In genomic region chr9:137188086-137188489, GRCh38 we compare ENCODE assay signal across 9 cellular contexts. TPM values are rescaled to one million over a fixed set of nuclear protein-coding genes. Genes with fewer than 3 reads are reported as not detected.
A peak's percentile ranks its signal among the peaks of the same experiment; 100 is the strongest.
DNase-seq lines count a peak whose midpoint lies in the region; TF ChIP-seq lines count a peak whose summit lies in the region.
"Had no signal": no experiment of that assay in that cellular context is flagged by ENCODE, and none has a peak within 500 bp of the region (broad histone marks: within the 10 kb centered on the region; RNA-seq: fewer than 3 reads in every experiment).

No MANE protein-coding gene starts in this region.

- TF ChIP-seq POLR2A in suprapubic skin (IDR thresholded peaks at IDR 0.05) = no peak

- H3K9ac ChIP-seq in adipocyte (ENCODE audit: low read length) = peak overlapping the region; percentile 99

- peaks cover 20% of the 10 kb centered on the region for H3K4me1 Mint-ChIP-seq in T-helper 1 cell treated with Interleukin-12 subunit alpha and Interleukin-12 subunit beta and Interleukin-4 antibody, amounts not matched to agents 30 μg/mL and 1 μg/mL, for 36 hours (ENCODE audit: low read depth)

- H3K4me3 ChIP-seq in adipocyte (ENCODE audit: low read length) (peak overlapping the region; percentile 99), kidney epithelial cell (ENCODE audit: low read depth, low read length) (peak overlapping the region; percentile 88), suprapubic skin (peak overlapping the region; percentile 94)

- H3K27me3 ChIP-seq in adipocyte (replicated peaks; ENCODE audit: control insufficient read depth, insufficient read depth, low read length) (no peaks in the 10 kb centered on the region), kidney epithelial cell (ENCODE audit: control insufficient read depth, insufficient read depth, low read length) (no peaks in the 10 kb centered on the region), suprapubic skin (no peaks in the 10 kb centered on the region)

- H3K4me1 ChIP-seq in adipocyte (ENCODE audit: control insufficient read depth, insufficient read depth, low read length) (peaks cover 31% of the 10 kb centered on the region), suprapubic skin (peaks cover 45% of the 10 kb centered on the region)

- whole genome bisulfite sequencing in suprapubic skin = 0% methylated on average over 17 of the region's 31 CpGs

- no peaks in the 10 kb centered on the region for H3K9me3 Mint-ChIP-seq in T-helper 1 cell treated with Interleukin-12 subunit alpha and Interleukin-12 subunit beta and Interleukin-4 antibody, amounts not matched to agents 30 μg/mL and 1 μg/mL, for 36 hours

- no peak for DNase-seq in T-helper 1 cell
- no peak for DNase-seq in adipocyte (ENCODE audit: low read depth)
- no peak for DNase-seq in kidney epithelial cell (ENCODE audit: low read depth)
- no peak for DNase-seq in suprapubic skin (ENCODE audit: low spot score in 2 of 2)
- no peak for DNase-seq in germinal center (ENCODE audit: low spot score)
- DNase-seq in NCI-H1105 (lab: John Stamatoyannopoulos, UW) = no peak
- no peak for DNase-seq in activated CD8-positive, alpha-beta memory T cell treated with anti-CD3 and anti-CD28 coated beads, Interleukin-2, amount 50 U/mL, for 48 hours

- no peak for TF ChIP-seq EP300 in suprapubic skin (IDR thresholded peaks at IDR 0.05)

- no peak for TF ChIP-seq CTCF in kidney epithelial cell (IDR thresholded peaks at IDR 0.05; ENCODE audit: insufficient read depth, low read length, poor library complexity, severe bottlenecking)
- TF ChIP-seq CTCF in suprapubic skin (IDR thresholded peaks at IDR 0.05) = no peak

- peak overlapping the region; percentile 89 for H3K27ac Mint-ChIP-seq in T-helper 1 cell treated with Interleukin-12 subunit alpha and Interleukin-12 subunit beta and Interleukin-4 antibody, amounts not matched to agents 30 μg/mL and 1 μg/mL, for 36 hours

- H3K27me3 Mint-ChIP-seq in T-helper 1 cell treated with Interleukin-12 subunit alpha and Interleukin-12 subunit beta and Interleukin-4 antibody, amounts not matched to agents 30 μg/mL and 1 μg/mL, for 36 hours (ENCODE audit: low read depth) = no peaks in the 10 kb centered on the region

- H3K4me3 Mint-ChIP-seq in T-helper 1 cell treated with Interleukin-12 subunit alpha and Interleukin-12 subunit beta and Interleukin-4 antibody, amounts not matched to agents 30 μg/mL and 1 μg/mL, for 36 hours = peak overlapping the region; percentile 92

- peaks cover 49% of the 10 kb centered on the region for H3K36me3 ChIP-seq in adipocyte (ENCODE audit: control insufficient read depth, insufficient read depth, low read length, severe bottlenecking)
- H3K36me3 ChIP-seq in kidney epithelial cell (ENCODE audit: control insufficient read depth, insufficient read depth, low read length) = no peaks in the 10 kb centered on the region
- H3K36me3 ChIP-seq in suprapubic skin = peaks cover 58% of the 10 kb centered on the region

- H3K27ac ChIP-seq in suprapubic skin = peak overlapping the region; percentile 97

- H3K36me3 Mint-ChIP-seq in T-helper 1 cell treated with Interleukin-12 subunit alpha and Interleukin-12 subunit beta and Interleukin-4 antibody, amounts not matched to agents 30 μg/mL and 1 μg/mL, for 36 hours (ENCODE audit: low read depth) = peaks cover 13% of the 10 kb centered on the region

- H3K9me3 ChIP-seq in adipocyte (ENCODE audit: control insufficient read depth, low read length) (no peaks in the 10 kb centered on the region), suprapubic skin (no peaks in the 10 kb centered on the region)

RNA-seq across cellular contexts. Expression of gene ANAPC2, which starts 0.3 kb away (rescaled TPM):
- total RNA-seq in kidney epithelial cell (18.8 and 26.1 TPM in 2 replicates), suprapubic skin (10 to 100 TPM; 24.8 to 99.8 (median 54.9) TPM)

RNA-seq across cellular contexts. Expression of gene SSNA1, which starts 0.4 kb away (rescaled TPM):
- total RNA-seq in kidney epithelial cell (91.4 and 95.1 TPM in 2 replicates), suprapubic skin (10 to 100 TPM; 45.9 to 72.0 (median 71.1) TPM)

RNA-seq across cellular contexts. Expression of gene TPRN, which starts 12.5 kb away (rescaled TPM):
- total RNA-seq in kidney epithelial cell (15.2 and 20.1 TPM in 2 replicates), suprapubic skin (10 to 100 TPM; 12.6 to 23.6 (median 18.7) TPM)

RNA-seq across cellular contexts. Expression of gene TMEM210, which starts 16.2 kb away (rescaled TPM):
- not detected in 2 replicates for total RNA-seq in kidney epithelial cell
- not detected for total RNA-seq in suprapubic skin
- total RNA-seq: NCI-H460 had no signal

RNA-seq across cellular contexts. Expression of gene TMEM203, which starts 17.4 kb away (rescaled TPM):
- total RNA-seq in kidney epithelial cell = 39.2 and 40.3 TPM in 2 replicates
- 10 to 100 TPM; 25.0 to 52.4 (median 40.8) TPM for total RNA-seq in suprapubic skin
